Comparison of ENCODE assay signal across 1 cellular context in genomic region chr4:143391261-143391660, GRCh38.
TF ChIP-seq lines count a peak whose summit lies in the region.

No MANE protein-coding gene starts in this region.

TF ChIP-seq in SK-N-SH treated with all-trans-retinoic acid at 6 μM for 48 hours, 23 proteins besides CTCF, POLR2A, EP300 and RAD21 (continued from another document):
- TF ChIP-seq PPARA (CRISPR knock-in tag; IDR thresholded peaks at IDR 0.05; ENCODE audit: borderline replicate concordance), result no peak
- no peak for TF ChIP-seq CSDC2 (CRISPR knock-in tag; IDR thresholded peaks at IDR 0.05)
- no peak for TF ChIP-seq PATZ1 (CRISPR knock-in tag; IDR thresholded peaks at IDR 0.05; ENCODE audit: borderline replicate concordance)
- TF ChIP-seq ESRRG (CRISPR knock-in tag; IDR thresholded peaks at IDR 0.05), result no peak
- TF ChIP-seq ZNF70 (CRISPR knock-in tag; IDR thresholded peaks at IDR 0.05), result no peak
- TF ChIP-seq ARNTL (CRISPR knock-in tag; IDR thresholded peaks at IDR 0.05; ENCODE audit: borderline replicate concordance, low read depth), result no peak
- no peak for TF ChIP-seq CREB5 (CRISPR knock-in tag; IDR thresholded peaks at IDR 0.05; ENCODE audit: low read depth)
- TF ChIP-seq POU6F1 (CRISPR knock-in tag; IDR thresholded peaks at IDR 0.05; ENCODE audit: borderline replicate concordance, low read depth), result no peak
- TF ChIP-seq ZNF565 (CRISPR knock-in tag; conservative IDR thresholded peaks at IDR 0.05; ENCODE audit: low read depth), result no peak
- no peak for TF ChIP-seq ZNF8 (CRISPR knock-in tag; IDR thresholded peaks at IDR 0.05)
- TF ChIP-seq ISL1 (CRISPR knock-in tag; IDR thresholded peaks at IDR 0.05), result no peak
- TF ChIP-seq OSR1 (CRISPR knock-in tag; IDR thresholded peaks at IDR 0.05), result no peak
- TF ChIP-seq ZC3H10 (CRISPR knock-in tag; IDR thresholded peaks at IDR 0.05), result no peak
- no peak for TF ChIP-seq TOX (CRISPR knock-in tag; IDR thresholded peaks at IDR 0.05; ENCODE audit: borderline replicate concordance)
